ENCODE assay signal across 20 cellular contexts in the genomic region with DNA sequence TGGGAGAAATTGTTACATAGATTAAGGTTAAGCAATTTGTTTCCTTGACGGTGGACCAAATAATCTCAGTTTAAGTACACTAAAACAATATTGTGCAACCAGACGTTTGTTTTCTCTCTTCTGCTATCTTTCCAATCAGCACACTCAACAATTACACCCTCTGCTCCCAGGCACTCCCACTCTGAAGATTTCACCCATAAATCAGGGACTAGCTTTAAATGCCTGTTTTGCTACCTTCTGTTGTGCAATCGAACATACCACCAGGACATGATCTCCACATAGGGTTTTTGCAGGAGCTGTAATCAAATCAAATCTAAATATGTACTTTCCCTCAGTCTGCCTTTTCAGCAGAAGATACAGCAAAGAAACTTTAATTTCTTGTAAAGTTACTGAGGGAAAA.
A peak's percentile ranks its signal among the peaks of the same experiment; 100 is the strongest.
DNase-seq lines count a peak whose midpoint lies in the region; ATAC-seq and TF ChIP-seq lines count a peak whose summit lies in the region.
"Had no signal": no experiment of that assay in that cellular context is flagged by ENCODE, and none has a peak within 500 bp of the region (broad histone marks: within the 10 kb centered on the region; RNA-seq: fewer than 3 reads in every experiment).

No MANE protein-coding gene starts in this region.

- H3K79me1 ChIP-seq in mesenchymal stem cell (replicated peaks; ENCODE audit: low read length, poor library complexity, severe bottlenecking), result no peaks in the 10 kb centered on the region

- TF ChIP-seq CTCF in AG10803 (conservative IDR thresholded peaks at IDR 0.05; ENCODE audit: low read length), result no peak
- no peak for TF ChIP-seq CTCF in HEK293 (tag by site-specific recombination; IDR thresholded peaks at IDR 0.05)
- TF ChIP-seq CTCF in mammary epithelial cell (conservative IDR thresholded peaks at IDR 0.05 in 1 of 2, IDR thresholded peaks at IDR 0.05 in 1 of 2; ENCODE audit: extremely low read depth in 1 of 2, insufficient read depth in 1 of 2, low read depth in 1 of 2, low read length in 2 of 2), result no peak

- no peak overlapping the region for H3K14ac ChIP-seq in mesenchymal stem cell (ENCODE audit: low read length in 2 of 2)

- H3K36me3 ChIP-seq in HEK293 (ENCODE audit: control insufficient read depth in 2 of 2, insufficient read depth in 1 of 2, low read length in 2 of 2) (no peaks in the 10 kb centered on the region), mammary epithelial cell (ENCODE audit: insufficient read depth, low read length) (no peaks in the 10 kb centered on the region), mesenchymal stem cell (ENCODE audit: control insufficient read depth in 1 of 2, insufficient read depth in 2 of 2, low read depth in 1 of 2, low read length in 2 of 2) (no peaks in the 10 kb centered on the region)
- H3K36me3 ChIP-seq: tibial artery had no signal

- no peak overlapping the region for H2BK120ac ChIP-seq in mesenchymal stem cell (ENCODE audit: low read depth, low read length)

- H3K4me2 ChIP-seq in mammary epithelial cell (ENCODE audit: insufficient read depth, low read depth, low read length) (no peak overlapping the region), mesenchymal stem cell (ENCODE audit: low read length, poor library complexity, severe bottlenecking) (no peak overlapping the region)

- intact Hi-C loops in mammary epithelial cell (cut with micrococcal nuclease), result no loop called here
- intact Hi-C loops in left colon (cut with DNase I, micrococcal nuclease), result no loop called here

- H3K4me3 ChIP-seq in AG10803 (ENCODE audit: low read length), result no peak overlapping the region
- H3K4me3 ChIP-seq in HEK293 (ENCODE audit: low read depth, low read length), result no peak overlapping the region
- no peak overlapping the region for H3K4me3 ChIP-seq in mammary epithelial cell (replicated peaks in 1 of 3; ENCODE audit: insufficient read depth in 1 of 3, low read depth in 2 of 3, low read length in 3 of 3)
- H3K4me3 ChIP-seq in mesenchymal stem cell (ENCODE audit: insufficient read depth in 1 of 2, low read depth in 1 of 2, low read length in 2 of 2), result no peak overlapping the region
- H3K4me3 ChIP-seq: tibial artery had no signal

- no peaks in the 10 kb centered on the region for H3K36me3 Mint-ChIP-seq in activated T-cell treated with anti-CD3 and anti-CD28 coated beads, Interleukin-2, amount 50 U/mL, for 4 hours (ENCODE audit: insufficient read depth)
- H3K36me3 Mint-ChIP-seq: brain had no signal

- no peak overlapping the region for H2AFZ ChIP-seq in mammary epithelial cell (ENCODE audit: low read depth, low read length)
- no peak overlapping the region for H2AFZ ChIP-seq in mesenchymal stem cell (ENCODE audit: low read depth, low read length)

- DNase-seq in AG10803 (ENCODE audit: low read depth) (peak; percentile 58), mammary epithelial cell (peak; percentile 23), mesenchymal stem cell (peak; percentile 76), left colon (no peak)
- no peak for DNase-seq in activated T-cell treated with anti-CD3 and anti-CD28 coated beads, Interleukin-2, amount 50 U/mL, for 4 hours
- no peak for DNase-seq in stimulated activated CD4-positive, alpha-beta T cell treated with anti-CD3 and anti-CD28 coated beads, Interleukin-2, amount 100 ng/mL, for 24 hours
- DNase-seq: activated CD8-positive, alpha-beta memory T cell treated with anti-CD3 and anti-CD28 coated beads for 24 hours; activated naive CD4-positive, alpha-beta T cell treated with anti-CD3 and anti-CD28 coated beads for 36 hours; DMS 273 treated with DMSO at 0.1 percent for 48 hours; effector CD4-positive, alpha-beta T cell; KBM-7; NCI-H1436; right cardiac atrium; stimulated activated CD4-positive, alpha-beta T cell treated with anti-CD3 and anti-CD28 coated beads, Interleukin-4, amount 100 ng/mL, for 1 hour; tibial artery had no signal

- dilution Hi-C loops in mammary epithelial cell (cut with HindIII; ENCODE audit: low sequenced_read_pairs), result no loop called here

- POLR2A ChIA-PET in HEK293 (lab: Yijun Ruan, JAX), result no interaction called here

- no peak overlapping the region for H3K4ac ChIP-seq in mesenchymal stem cell (ENCODE audit: low read depth in 1 of 2, low read length in 2 of 2)

- peaks cover 8% of the 10 kb centered on the region for H3K9me3 Mint-ChIP-seq in activated T-cell treated with anti-CD3 and anti-CD28 coated beads, Interleukin-2, amount 50 U/mL, for 4 hours

- no peaks in the 10 kb centered on the region for H3K4me1 Mint-ChIP-seq in activated T-cell treated with anti-CD3 and anti-CD28 coated beads, Interleukin-2, amount 50 U/mL, for 4 hours (ENCODE audit: low read depth)

- H4K91ac ChIP-seq in mesenchymal stem cell (ENCODE audit: low read length), result no peak overlapping the region

- in situ Hi-C loops in mammary epithelial cell (cut with MboI; ENCODE audit: low sequenced_read_pairs in 2 of 2), result no loop called here

- no peaks in the 10 kb centered on the region for H3K9me3 ChIP-seq in HEK293 (ENCODE audit: control insufficient read depth, insufficient read depth, low read depth, low read length)
- no peaks in the 10 kb centered on the region for H3K9me3 ChIP-seq in mammary epithelial cell (replicated peaks; ENCODE audit: insufficient read depth, low read length)
- H3K9me3 ChIP-seq in mesenchymal stem cell (ENCODE audit: control insufficient read depth, low read length), result peaks cover 9% of the 10 kb centered on the region
- H3K9me3 ChIP-seq: tibial artery had no signal

- H3K4me1 ChIP-seq in HEK293 (ENCODE audit: control insufficient read depth, insufficient read depth, low read length) (0 out of 2 replicates have a peak, but pooled peaks cover 3% of the 10 kb centered on the region), mammary epithelial cell (ENCODE audit: insufficient read depth, low read length) (peaks cover 12% of the 10 kb centered on the region), mesenchymal stem cell (ENCODE audit: control insufficient read depth, insufficient read depth, low read depth, low read length) (no peaks in the 10 kb centered on the region)
- H3K4me1 ChIP-seq: tibial artery had no signal

- H3K9ac ChIP-seq in mammary epithelial cell (ENCODE audit: insufficient read depth, low read length) (no peak overlapping the region), mesenchymal stem cell (ENCODE audit: low read length) (no peak overlapping the region)

- no peak overlapping the region for H4K8ac ChIP-seq in mesenchymal stem cell (ENCODE audit: low read length)

- H2AK5ac ChIP-seq in mesenchymal stem cell (ENCODE audit: low read length, severe bottlenecking), result no peak overlapping the region

- WGBS in mammary epithelial cell (ENCODE audit: low coverage, missing lambda C conversion rate), result 63% methylated on average over 3 of the region's 3 CpGs
- 1% methylated on average over 3 of the region's 3 CpGs for WGBS in mesenchymal stem cell

- H2BK15ac ChIP-seq in mesenchymal stem cell (ENCODE audit: low read depth, poor library complexity, severe bottlenecking), result no peak overlapping the region

- H3K23ac ChIP-seq in mesenchymal stem cell (ENCODE audit: low read length in 2 of 2), result no peak overlapping the region

- ATAC-seq in HG03442 (IDR thresholded peaks at IDR 0.05; ENCODE audit: unreplicated experiment), result no peak
- ATAC-seq in left colon, result no peak
- ATAC-seq in activated T-cell treated with anti-CD3 and anti-CD28 coated beads, Interleukin-2, amount 50 U/mL, for 4 hours, result no peak
- ATAC-seq: HCT116, right cardiac atrium had no signal

- H2BK12ac ChIP-seq in mesenchymal stem cell (ENCODE audit: low read length in 2 of 2), result no peak overlapping the region

- CTCF ChIA-PET in HEK293 (lab: Yijun Ruan, JAX), result interaction anchor here (0.6 to 1.1 kb wide), 2 partner anchors 32 to 1009 kb away, joined by 3 read pairs; no protein-coding TSS in a partner anchor
- CTCF ChIA-PET in mammary epithelial cell (lab: Charles Lee; ENCODE audit: low non-redundant PET), result no interaction called here

- H3K27me3 ChIP-seq in mammary epithelial cell (ENCODE audit: insufficient read depth, low read length), result peaks cover 1% of the 10 kb centered on the region
- peaks cover 3% of the 10 kb centered on the region in 2 experiments for H3K27me3 ChIP-seq in mesenchymal stem cell (ENCODE audit: control insufficient read depth in 1 of 2, insufficient read depth in 1 of 2, low read length in 2 of 2)
- H3K27me3 ChIP-seq: tibial artery had no signal

- H4K20me1 ChIP-seq in mammary epithelial cell (ENCODE audit: insufficient read depth, low read length), result no peaks in the 10 kb centered on the region

- no peak overlapping the region for H2BK5ac ChIP-seq in mesenchymal stem cell (ENCODE audit: low read depth, low read length, poor library complexity, severe bottlenecking)

- peaks cover 2% of the 10 kb centered on the region for H3K27me3 Mint-ChIP-seq in activated T-cell treated with anti-CD3 and anti-CD28 coated beads, Interleukin-2, amount 50 U/mL, for 4 hours (ENCODE audit: low read depth)

- no peak overlapping the region for H3K18ac ChIP-seq in mesenchymal stem cell (ENCODE audit: low read depth in 1 of 2, low read length in 2 of 2)

- no peak overlapping the region for H3K4me3 Mint-ChIP-seq in activated T-cell treated with anti-CD3 and anti-CD28 coated beads, Interleukin-2, amount 50 U/mL, for 4 hours
- H3K4me3 Mint-ChIP-seq: activated naive CD4-positive, alpha-beta T cell treated with anti-CD3 and anti-CD28 coated beads for 36 hours; B cell; brain had no signal

- no peak overlapping the region for H3K27ac ChIP-seq in HEK293 (ENCODE audit: extremely low read depth, low read depth, low read length)
- no peak overlapping the region for H3K27ac ChIP-seq in mammary epithelial cell (ENCODE audit: insufficient read depth, low read depth, low read length)
- no peak overlapping the region for H3K27ac ChIP-seq in mesenchymal stem cell (ENCODE audit: low read length, poor library complexity, severe bottlenecking)
- H3K27ac ChIP-seq: tibial artery had no signal

- no peaks in the 10 kb centered on the region for H3K79me2 ChIP-seq in mammary epithelial cell (ENCODE audit: insufficient read depth, low read length)

- BruUV-seq in mammary epithelial cell (replicated peaks; lab: Mats Ljungman, UMichigan), result no TSS peak

TF ChIP-seq in HEK293, 187 proteins besides CTCF, POLR2A, EP300 and RAD21 (continues in another document):
- TF ChIP-seq IKZF3 (tag by site-specific recombination; IDR thresholded peaks at IDR 0.05) (no peak), TRIM28 (IDR thresholded peaks at IDR 0.05; ENCODE audit: borderline replicate concordance, low read length) (peak; percentile 69; the same call in 1 of the 2 replicates), ZBTB1 (tag by site-specific recombination; IDR thresholded peaks at IDR 0.05) (no peak), ZFP41 (tag by site-specific recombination; IDR thresholded peaks at IDR 0.05; ENCODE audit: borderline replicate concordance) (no peak)
- TF ChIP-seq, protein P1, sequence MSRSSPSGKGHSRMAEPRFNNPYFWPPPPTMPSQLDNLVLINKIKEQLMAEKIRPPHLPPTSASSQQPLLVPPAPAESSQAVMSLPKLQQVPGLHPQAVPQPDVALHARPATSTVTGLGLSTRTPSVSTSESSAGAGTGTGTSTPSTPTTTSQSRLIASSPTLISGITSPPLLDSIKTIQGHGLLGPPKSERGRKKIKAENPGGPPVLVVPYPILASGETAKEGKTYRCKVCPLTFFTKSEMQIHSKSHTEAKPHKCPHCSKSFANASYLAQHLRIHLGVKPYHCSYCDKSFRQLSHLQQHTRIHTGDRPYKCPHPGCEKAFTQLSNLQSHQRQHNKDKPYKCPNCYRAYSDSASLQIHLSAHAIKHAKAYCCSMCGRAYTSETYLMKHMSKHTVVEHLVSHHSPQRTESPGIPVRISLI (tag by site-specific recombination; IDR thresholded peaks at IDR 0.05), result no peak

Comparison
In these comparisons a context has a peak if more than half of its experiments do, and no peak if none do; other contexts are left out.
1. DNase-seq: peak in AG10803 (single experiment), mammary epithelial cell (single experiment) and mesenchymal stem cell (single experiment); none in left colon (0 of 2), activated T-cell treated with anti-CD3 and anti-CD28 coated beads, Interleukin-2, amount 50 U/mL, for 4 hours (single experiment) and stimulated activated CD4-positive, alpha-beta T cell treated with anti-CD3 and anti-CD28 coated beads, Interleukin-2, amount 100 ng/mL, for 24 hours (0 of 2).